ENCODE assay signal across 27 cellular contexts in genomic region chr1:238205045-238205662, GRCh38.
"Had no signal": no experiment of that assay in that cellular context is flagged by ENCODE, and none has a peak within 500 bp of the region (broad histone marks: within the 10 kb centered on the region; RNA-seq: fewer than 3 reads in every experiment).

No MANE protein-coding gene starts in this region.

- FAIRE-seq: pancreas, urothelium cell line had no signal

- H3K9me3 ChIP-seq: pancreas, prostate gland, thoracic aorta, transverse colon had no signal

- H3K4me1 Mint-ChIP-seq: endodermal cell, naive B cell, nephron had no signal

- H3K27me3 Mint-ChIP-seq: naive B cell had no signal

- H3K36me3 Mint-ChIP-seq: naive B cell had no signal

- H3K4me3 Mint-ChIP-seq: endodermal cell, naive B cell, nephron had no signal

- ATAC-seq: heart left ventricle, sciatic nerve had no signal

- H3K27me3 ChIP-seq: heart left ventricle, pancreas, spleen, stomach, transverse colon had no signal

- H3K4me3 ChIP-seq: coronary artery, heart left ventricle, lung, pancreas, prostate gland, spleen, stomach, thoracic aorta, transverse colon had no signal

- H3K4me1 ChIP-seq: heart left ventricle, pancreas, prostate gland, spleen, stomach, transverse colon had no signal

- H3K27ac Mint-ChIP-seq: endodermal cell, naive B cell, nephron had no signal

- DNase-seq: effector CD4-positive, alpha-beta T cell; endodermal cell; foreskin melanocyte; heart left ventricle; hippocampal formation; kidney glomerular epithelial cell; mesenchymal stem cell; midbrain; naive B cell; occipital lobe; pancreas; retina; spleen; stimulated activated CD4-positive, alpha-beta T cell treated with anti-CD3 and anti-CD28 coated beads, Interleukin-15, amount 100 ng/mL, for 24 hours; stimulated activated CD4-positive, alpha-beta T cell treated with anti-CD3 and anti-CD28 coated beads, Interleukin-1b, Interleukin-23, amount 100 ng/mL, for 48 hours; stimulated activated CD4-positive, alpha-beta T cell treated with anti-CD3 and anti-CD28 coated beads, Interleukin-4, amount 100 ng/mL, for 4 hours; stimulated activated naive CD4-positive, alpha-beta T cell; stomach; substantia nigra; transverse colon had no signal

- H3K27ac ChIP-seq: coronary artery, heart left ventricle, pancreas, prostate gland, spleen, stomach, thoracic aorta, transverse colon had no signal

- H3K36me3 ChIP-seq: heart left ventricle, pancreas, prostate gland, spleen, stomach, thoracic aorta, transverse colon had no signal
